1 cellular context compared by ENCODE assay signal in genomic region chr4:38489924-38490639, GRCh38.
TF ChIP-seq lines count a peak whose summit lies in the region.

No MANE protein-coding gene starts in this region.

TF ChIP-seq in SK-N-SH treated with all-trans-retinoic acid at 6 μM for 48 hours, 23 proteins besides CTCF, POLR2A, EP300 and RAD21 (continued from another document):
- TF ChIP-seq POU6F1 (CRISPR knock-in tag; IDR thresholded peaks at IDR 0.05; ENCODE audit: borderline replicate concordance, low read depth): no peak
- TF ChIP-seq RARB (CRISPR knock-in tag; IDR thresholded peaks at IDR 0.05): no peak
- TF ChIP-seq ARNTL (CRISPR knock-in tag; IDR thresholded peaks at IDR 0.05; ENCODE audit: borderline replicate concordance, low read depth): no peak
- TF ChIP-seq TCF4 (CRISPR knock-in tag; IDR thresholded peaks at IDR 0.05; ENCODE audit: borderline replicate concordance): no peak
